ENCODE assay signal across 19 cellular contexts in the genomic region with DNA sequence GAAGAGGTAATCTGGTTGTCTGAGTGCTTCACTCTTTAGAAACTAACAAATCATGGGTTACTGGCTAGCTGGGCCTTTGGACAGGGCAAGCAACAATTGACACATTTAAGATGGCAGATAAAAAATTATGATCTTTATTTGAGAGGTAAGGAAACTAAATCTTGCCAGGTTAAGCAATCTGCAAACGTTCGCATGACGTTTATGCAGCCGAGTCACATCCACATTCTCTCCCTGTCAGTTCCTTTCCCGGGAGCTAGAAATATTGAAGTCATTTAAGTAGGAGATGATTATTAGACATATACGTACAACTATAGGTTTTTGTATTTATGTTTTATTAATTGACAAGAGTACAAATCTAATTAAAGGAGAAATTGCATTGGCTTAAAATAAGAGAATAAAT. TPM values are rescaled to one million over a fixed set of nuclear protein-coding genes. Genes with fewer than 3 reads are reported as not detected.
DNase-seq lines count a peak whose midpoint lies in the region; ATAC-seq and TF ChIP-seq lines count a peak whose summit lies in the region.
"Had no signal": no experiment of that assay in that cellular context is flagged by ENCODE, and none has a peak within 500 bp of the region (broad histone marks: within the 10 kb centered on the region; RNA-seq: fewer than 3 reads in every experiment).

No MANE protein-coding gene starts in this region.

- peaks cover 6 to 23% of the 10 kb centered on the region in 2 donors for H3K4me1 Mint-ChIP-seq in natural killer cell treated with Interleukin-12 subunit alpha and Interleukin-12 subunit beta and Interleukin-15 and Interleukin-18, amount 100 ng/mL, for 72 hours (ENCODE audit: low read depth in 2 of 2)
- no peaks in the 10 kb centered on the region for H3K4me1 Mint-ChIP-seq in natural killer cell
- peaks cover 2% of the 10 kb centered on the region for H3K4me1 Mint-ChIP-seq in CD8-positive, alpha-beta T cell (ENCODE audit: low read depth)
- H3K4me1 Mint-ChIP-seq: B cell had no signal

- no peak for TF ChIP-seq CTCF in natural killer cell (IDR thresholded peaks at IDR 0.05)
- TF ChIP-seq CTCF in brain microvascular endothelial cell (IDR thresholded peaks at IDR 0.05; ENCODE audit: low read depth, low read length, missing control alignments) = no peak
- no peak for TF ChIP-seq CTCF in fibroblast of the aortic adventitia (IDR thresholded peaks at IDR 0.05; ENCODE audit: insufficient read depth, low read length)
- TF ChIP-seq CTCF in CD8-positive, alpha-beta T cell (IDR thresholded peaks at IDR 0.05) = no peak

- no peaks in the 10 kb centered on the region for H3K9me3 ChIP-seq in CD8-positive, alpha-beta T cell (ENCODE audit: low read length)
- H3K9me3 ChIP-seq: Peyer's patch had no signal

- CTCF ChIA-PET in CD8-positive, alpha-beta T cell (lab: Charles Lee) = interaction anchor here (0.9 kb wide), 1 partner anchor 20 kb away, joined by 3 read pairs; no protein-coding TSS in a partner anchor

- H3K27ac Mint-ChIP-seq in natural killer cell treated with Interleukin-12 subunit alpha and Interleukin-12 subunit beta and Interleukin-15 and Interleukin-18, amount 100 ng/mL, for 72 hours = peak overlapping the region in 1 of 2 donors; percentile 66
- H3K27ac Mint-ChIP-seq in natural killer cell = no peak overlapping the region
- no peak overlapping the region for H3K27ac Mint-ChIP-seq in CD8-positive, alpha-beta T cell
- H3K27ac Mint-ChIP-seq: B cell; CD4-positive, alpha-beta T cell had no signal

- H3K36me3 Mint-ChIP-seq in natural killer cell treated with Interleukin-12 subunit alpha and Interleukin-12 subunit beta and Interleukin-15 and Interleukin-18, amount 100 ng/mL, for 72 hours = no peaks in the 10 kb centered on the region
- H3K36me3 Mint-ChIP-seq in natural killer cell = no peaks in the 10 kb centered on the region
- H3K36me3 Mint-ChIP-seq in CD8-positive, alpha-beta T cell = no peaks in the 10 kb centered on the region

- no peak for DNase-seq in natural killer cell treated with Interleukin-12 subunit alpha and Interleukin-12 subunit beta and Interleukin-15 and Interleukin-18, amount 100 ng/mL, for 72 hours (ENCODE audit: low spot score)
- DNase-seq in natural killer cell = no peak
- no peak for DNase-seq in brain microvascular endothelial cell
- DNase-seq in fibroblast of the aortic adventitia (ENCODE audit: low read depth) = peak; percentile 20
- no peak for DNase-seq in activated CD4-positive, alpha-beta T cell treated with anti-CD3 and anti-CD28 coated beads for 4 hours
- no peak for DNase-seq in NCI-H2107 (lab: John Stamatoyannopoulos, UW)
- DNase-seq in RKO (ENCODE audit: low spot score) = no peak
- DNase-seq in CD8-positive, alpha-beta T cell = no peak
- DNase-seq: Calu3; CD4-positive, alpha-beta T cell; DMS53; KG1; NCI-H1105 treated with DMSO at 0.1 percent for 48 hours; NCI-H1694; NCI-H2081 treated with DMSO at 0.1 percent for 48 hours; Peyer's patch had no signal

- POLR2A ChIA-PET in CD8-positive, alpha-beta T cell (lab: Charles Lee) = no interaction called here

- no peaks in the 10 kb centered on the region for H3K36me3 ChIP-seq in brain microvascular endothelial cell (replicated peaks)
- no peaks in the 10 kb centered on the region for H3K36me3 ChIP-seq in CD8-positive, alpha-beta T cell (ENCODE audit: insufficient read depth, low read length)
- H3K36me3 ChIP-seq: Peyer's patch had no signal

- no peaks in the 10 kb centered on the region for H3K4me1 ChIP-seq in CD8-positive, alpha-beta T cell (ENCODE audit: insufficient read depth, low read length)
- H3K4me1 ChIP-seq: Peyer's patch had no signal

- in situ Hi-C loops in brain microvascular endothelial cell (cut with HindIII; ENCODE audit: low pct_ligation_motif_present, low sequenced_read_pairs) = no loop called here

- peak overlapping the region; percentile 32 for H3K4me3 Mint-ChIP-seq in natural killer cell treated with Interleukin-12 subunit alpha and Interleukin-12 subunit beta and Interleukin-15 and Interleukin-18, amount 100 ng/mL, for 72 hours
- H3K4me3 Mint-ChIP-seq in natural killer cell = no peak overlapping the region
- H3K4me3 Mint-ChIP-seq in CD8-positive, alpha-beta T cell = no peak overlapping the region
- H3K4me3 Mint-ChIP-seq: B cell; CD4-positive, alpha-beta T cell had no signal

- no peaks in the 10 kb centered on the region for H3K27me3 ChIP-seq in brain microvascular endothelial cell (replicated peaks)
- H3K27me3 ChIP-seq in CD8-positive, alpha-beta T cell (ENCODE audit: insufficient read depth, low read length) = peaks cover 4% of the 10 kb centered on the region
- H3K27me3 ChIP-seq: Peyer's patch had no signal

- no peaks in the 10 kb centered on the region for H3K9me3 Mint-ChIP-seq in natural killer cell treated with Interleukin-12 subunit alpha and Interleukin-12 subunit beta and Interleukin-15 and Interleukin-18, amount 100 ng/mL, for 72 hours
- H3K9me3 Mint-ChIP-seq in natural killer cell = no peaks in the 10 kb centered on the region
- H3K9me3 Mint-ChIP-seq in CD8-positive, alpha-beta T cell = no peaks in the 10 kb centered on the region
- H3K9me3 Mint-ChIP-seq: CD4-positive, alpha-beta T cell had no signal

- peak overlapping the region; percentile 98 for H3K27ac ChIP-seq in brain microvascular endothelial cell
- H3K27ac ChIP-seq in CD8-positive, alpha-beta T cell (ENCODE audit: low read depth, low read length) = no peak overlapping the region
- H3K27ac ChIP-seq: 22Rv1, Peyer's patch had no signal

- intact Hi-C loops in natural killer cell (cut with micrococcal nuclease) = no loop called here
- intact Hi-C loops in CD8-positive, alpha-beta T cell (cut with DNase I, micrococcal nuclease) = no loop called here

- H3K27me3 Mint-ChIP-seq in natural killer cell treated with Interleukin-12 subunit alpha and Interleukin-12 subunit beta and Interleukin-15 and Interleukin-18, amount 100 ng/mL, for 72 hours = peaks cover 30 to 33% of the 10 kb centered on the region in 2 donors
- H3K27me3 Mint-ChIP-seq in natural killer cell (ENCODE audit: low read depth in 2 of 2) = peaks cover 19 to 58% of the 10 kb centered on the region in 2 donors
- peaks cover 15% of the 10 kb centered on the region for H3K27me3 Mint-ChIP-seq in CD8-positive, alpha-beta T cell (ENCODE audit: low read depth)

- H3K4me3 ChIP-seq in brain microvascular endothelial cell (ENCODE audit: low read depth, low read length) = no peak overlapping the region
- H3K4me3 ChIP-seq in fibroblast of the aortic adventitia (ENCODE audit: low read depth, low read length) = no peak overlapping the region
- no peak overlapping the region for H3K4me3 ChIP-seq in CD8-positive, alpha-beta T cell (ENCODE audit: low read depth, low read length)
- H3K4me3 ChIP-seq: Peyer's patch had no signal

- ATAC-seq in natural killer cell treated with Interleukin-12 subunit alpha and Interleukin-12 subunit beta and Interleukin-15 and Interleukin-18, amount 100 ng/mL, for 72 hours = no peak
- ATAC-seq in natural killer cell = no peak
- ATAC-seq in CD8-positive, alpha-beta T cell = no peak
- ATAC-seq: Right ventricle myocardium inferior had no signal

RNA-seq across cellular contexts. Expression of gene RCN1, which starts 57.4 kb away (rescaled TPM):
- 10 to 100 TPM; 22.8 to 25.7 TPM for total RNA-seq in natural killer cell treated with Interleukin-12 subunit alpha and Interleukin-12 subunit beta and Interleukin-15 and Interleukin-18, amount 100 ng/mL, for 72 hours
- total RNA-seq in natural killer cell (10 to 100 TPM; 19.1 to 21.2 (median 20.3) TPM), fibroblast of the aortic adventitia (ENCODE audit: low replicate concordance) (317 and 427 TPM in 2 replicates)
- 10 to 100 TPM in 1 of 2 experiments, 1 to 10 TPM in 1; 8.2 to 10.8 TPM for total RNA-seq in CD8-positive, alpha-beta T cell

Comparison
In these comparisons a context has a peak if more than half of its experiments do, and no peak if none do; other contexts are left out.
1. RNA of gene RCN1, which starts 57.4 kb away (total RNA-seq): 317 to 427 TPM in fibroblast of the aortic adventitia; 22.8 to 25.7 TPM in natural killer cell treated with Interleukin-12 subunit alpha and Interleukin-12 subunit beta and Interleukin-15 and Interleukin-18, amount 100 ng/mL, for 72 hours, 19.1 to 21.2 TPM in natural killer cell and 8.2 to 10.8 TPM in CD8-positive, alpha-beta T cell; every median in the first group is over 10 times any median in the second.